21 cellular contexts compared by ENCODE assay signal in genomic region chr7:2937701-2938513, GRCh38.
DNase-seq lines count a peak whose midpoint lies in the region; ATAC-seq lines count a peak whose summit lies in the region.
"Had no signal": no experiment of that assay in that cellular context is flagged by ENCODE, and none has a peak within 500 bp of the region (broad histone marks: within the 10 kb centered on the region; RNA-seq: fewer than 3 reads in every experiment).

No MANE protein-coding gene starts in this region.

- peaks cover 44% of the 10 kb centered on the region for H3K36me3 Mint-ChIP-seq in activated T-cell treated with anti-CD3 and anti-CD28 coated beads, Interleukin-2, amount 50 U/mL, for 4 hours (ENCODE audit: insufficient read depth)
- peaks cover 18 to 25% of the 10 kb centered on the region in 2 donors for H3K36me3 Mint-ChIP-seq in activated T-cell treated with anti-CD3 and anti-CD28 coated beads, Interleukin-2, amount 50 U/mL, for 72 hours (ENCODE audit: insufficient read depth in 2 of 2)
- H3K36me3 Mint-ChIP-seq in T-helper 17 cell (ENCODE audit: low read depth), result peaks cover 10% of the 10 kb centered on the region

- no peaks in the 10 kb centered on the region for H3K9me3 ChIP-seq in T-helper 17 cell (ENCODE audit: control insufficient read depth, low read length, poor library complexity, severe bottlenecking)
- H3K9me3 ChIP-seq: A549, ovary had no signal

- peaks cover 3% of the 10 kb centered on the region for H3K9me3 Mint-ChIP-seq in activated T-cell treated with anti-CD3 and anti-CD28 coated beads, Interleukin-2, amount 50 U/mL, for 4 hours
- no peaks in the 10 kb centered on the region for H3K9me3 Mint-ChIP-seq in activated T-cell treated with anti-CD3 and anti-CD28 coated beads, Interleukin-2, amount 50 U/mL, for 72 hours
- H3K9me3 Mint-ChIP-seq: activated naive CD4-positive, alpha-beta T cell treated with anti-CD3 and anti-CD28 coated beads, Interleukin-2, amount 50 U/mL, for 72 hours had no signal

- H3K4me1 Mint-ChIP-seq in activated T-cell treated with anti-CD3 and anti-CD28 coated beads, Interleukin-2, amount 50 U/mL, for 4 hours (ENCODE audit: low read depth), result peaks cover 11% of the 10 kb centered on the region
- H3K4me1 Mint-ChIP-seq in activated T-cell treated with anti-CD3 and anti-CD28 coated beads, Interleukin-2, amount 50 U/mL, for 72 hours (ENCODE audit: low read depth), result peaks cover 21% of the 10 kb centered on the region
- H3K4me1 Mint-ChIP-seq in T-helper 17 cell, result peaks cover 5% of the 10 kb centered on the region

- DNase-seq in activated T-cell treated with anti-CD3 and anti-CD28 coated beads, Interleukin-2, amount 50 U/mL, for 4 hours, result peak; percentile 1
- no peak for DNase-seq in activated T-cell treated with anti-CD3 and anti-CD28 coated beads, Interleukin-2, amount 50 U/mL, for 72 hours
- DNase-seq in T-helper 17 cell (no peak), islet precursor cell (peak; percentile 48), posterior vena cava (ENCODE audit: low spot score) (peak; percentile 63), SKM-1 (lab: John Stamatoyannopoulos, UW; ENCODE audit: unreplicated experiment) (no peak), RKO (ENCODE audit: low spot score) (no peak)
- DNase-seq: activated CD4-positive, alpha-beta T cell treated with anti-CD3 and anti-CD28 coated beads, Interleukin-2, amount 10 ng/mL, durations not matched to agents 7 days and 5 days; kidney glomerular epithelial cell; mesendoderm; naive thymus-derived CD4-positive, alpha-beta T cell; NCI-H187 treated with DMSO at 0.1 percent for 48 hours; NCI-H226; OCI-M1; substantia nigra; T-helper 1 cell had no signal

- H3K27ac Mint-ChIP-seq in activated T-cell treated with anti-CD3 and anti-CD28 coated beads, Interleukin-2, amount 50 U/mL, for 72 hours, result no peak overlapping the region
- H3K27ac Mint-ChIP-seq in T-helper 17 cell, result peak overlapping the region; percentile 37
- H3K27ac Mint-ChIP-seq: activated CD4-positive, alpha-beta T cell treated with anti-CD3 and anti-CD28 coated beads, Interleukin-2, amount 10 ng/mL, durations not matched to agents 7 days and 5 days; B cell had no signal

- no peak overlapping the region for H3K4me3 Mint-ChIP-seq in activated T-cell treated with anti-CD3 and anti-CD28 coated beads, Interleukin-2, amount 50 U/mL, for 4 hours
- H3K4me3 Mint-ChIP-seq in activated T-cell treated with anti-CD3 and anti-CD28 coated beads, Interleukin-2, amount 50 U/mL, for 72 hours, result no peak overlapping the region
- no peak overlapping the region for H3K4me3 Mint-ChIP-seq in T-helper 17 cell
- H3K4me3 Mint-ChIP-seq: activated CD4-positive, alpha-beta T cell treated with anti-CD3 and anti-CD28 coated beads, Interleukin-2, amount 10 ng/mL, durations not matched to agents 7 days and 5 days; B cell; naive thymus-derived CD4-positive, alpha-beta T cell had no signal

- intact Hi-C loops in posterior vena cava (cut with DNase I), result no loop called here

- no peaks in the 10 kb centered on the region for H3K27me3 Mint-ChIP-seq in activated T-cell treated with anti-CD3 and anti-CD28 coated beads, Interleukin-2, amount 50 U/mL, for 4 hours (ENCODE audit: low read depth)
- H3K27me3 Mint-ChIP-seq in activated T-cell treated with anti-CD3 and anti-CD28 coated beads, Interleukin-2, amount 50 U/mL, for 72 hours (ENCODE audit: low read depth), result no peaks in the 10 kb centered on the region
- H3K27me3 Mint-ChIP-seq in T-helper 17 cell, result no peaks in the 10 kb centered on the region
- H3K27me3 Mint-ChIP-seq: activated CD4-positive, alpha-beta T cell treated with anti-CD3 and anti-CD28 coated beads, Interleukin-2, amount 10 ng/mL, durations not matched to agents 7 days and 5 days; B cell; naive thymus-derived CD4-positive, alpha-beta T cell had no signal

- no peak for ATAC-seq in activated T-cell treated with anti-CD3 and anti-CD28 coated beads, Interleukin-2, amount 50 U/mL, for 4 hours
- no peak for ATAC-seq in activated T-cell treated with anti-CD3 and anti-CD28 coated beads, Interleukin-2, amount 50 U/mL, for 72 hours (replicated peaks in 1 of 2)
- no peak for ATAC-seq in T-helper 17 cell
- ATAC-seq in HG03175 (IDR thresholded peaks at IDR 0.05; ENCODE audit: unreplicated experiment), result no peak
- ATAC-seq: A549; activated naive CD4-positive, alpha-beta T cell treated with anti-CD3 and anti-CD28 coated beads, Interleukin-2, amount 50 U/mL, for 72 hours had no signal

Comparison
In these comparisons a context has a peak if more than half of its experiments do, and no peak if none do; other contexts are left out.
1. DNase-seq: peak in activated T-cell treated with anti-CD3 and anti-CD28 coated beads, Interleukin-2, amount 50 U/mL, for 4 hours (single experiment), islet precursor cell (single experiment) and posterior vena cava (single experiment); none in activated T-cell treated with anti-CD3 and anti-CD28 coated beads, Interleukin-2, amount 50 U/mL, for 72 hours (0 of 2), T-helper 17 cell (0 of 3), SKM-1 (single experiment) and RKO (single experiment).